Comparison of ENCODE assay signal across 32 cellular contexts in the genomic region with DNA sequence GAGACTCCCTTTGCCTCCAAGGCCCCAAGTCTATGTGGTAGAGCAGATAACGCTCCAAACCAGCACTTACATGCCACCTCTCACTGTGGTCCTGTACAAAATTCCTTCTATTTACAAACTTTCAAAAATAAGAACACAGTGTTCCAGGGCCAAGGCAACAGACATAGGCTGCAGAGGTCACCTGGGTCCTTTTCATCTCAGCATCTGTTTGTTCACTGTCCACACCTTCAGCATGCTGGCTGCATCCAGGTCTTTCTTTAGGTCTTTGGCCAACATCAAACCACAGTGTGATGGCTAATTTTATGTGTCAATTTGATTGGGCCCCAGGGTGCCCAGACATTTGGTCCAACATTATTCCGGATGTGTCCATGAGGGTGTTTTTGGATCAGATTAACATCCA.
"Had no signal": no experiment of that assay in that cellular context is flagged by ENCODE, and none has a peak within 500 bp of the region (broad histone marks: within the 10 kb centered on the region; RNA-seq: fewer than 3 reads in every experiment).

No MANE protein-coding gene starts in this region.

- H3K4me1 Mint-ChIP-seq: activated B cell treated with CpG ODN at 0.5 μM for 24 hours; activated T-helper 17 cell treated with anti-CD3 and anti-CD28 coated beads, Interleukin-2, amount 50 U/mL, for 72 hours had no signal

- H3K9me3 Mint-ChIP-seq: activated B cell treated with CpG ODN at 0.5 μM for 24 hours; activated CD8-positive, alpha-beta T cell treated with anti-CD3 and anti-CD28 coated beads for 36 hours; activated naive CD8-positive, alpha-beta T cell treated with anti-CD3 and anti-CD28 coated beads for 36 hours; activated T-cell treated with anti-CD3 and anti-CD28 coated beads, Interleukin-2, amount 50 U/mL, for 72 hours; activated T-helper 17 cell treated with anti-CD3 and anti-CD28 coated beads, Interleukin-2, amount 50 U/mL, for 72 hours had no signal

- H3K4me2 ChIP-seq: KMS-11 had no signal

- H3K4me3 Mint-ChIP-seq: activated B cell treated with CpG ODN at 0.5 μM for 24 hours; activated CD8-positive, alpha-beta T cell treated with anti-CD3 and anti-CD28 coated beads for 36 hours; activated naive CD8-positive, alpha-beta T cell treated with anti-CD3 and anti-CD28 coated beads for 36 hours; activated T-cell treated with anti-CD3 and anti-CD28 coated beads, Interleukin-2, amount 50 U/mL, for 72 hours; activated T-helper 17 cell treated with anti-CD3 and anti-CD28 coated beads, Interleukin-2, amount 50 U/mL, for 72 hours had no signal

- H3K9ac ChIP-seq: KMS-11 had no signal

- H3K36me3 Mint-ChIP-seq: activated naive CD8-positive, alpha-beta T cell treated with anti-CD3 and anti-CD28 coated beads for 36 hours had no signal

- DNase-seq: activated B cell treated with CpG ODN at 0.5 μM for 24 hours; activated CD4-positive, alpha-beta T cell treated with anti-CD3 and anti-CD28 coated beads for 4 hours; activated CD4-positive, alpha-beta T cell treated with anti-CD3 and anti-CD28 coated beads, Interleukin-2, amount 50 U/mL, for 4 hours; activated CD4-positive, CD25-positive, alpha-beta regulatory T cell treated with anti-CD3 and anti-CD28 coated beads, Interleukin-2, amount 50 U/mL, for 72 hours; activated CD8-positive, alpha-beta T cell treated with anti-CD3 and anti-CD28 coated beads for 36 hours; activated effector memory CD4-positive, alpha-beta T cell treated with anti-CD3 and anti-CD28 coated beads, Interleukin-2, amount 50 U/mL, for 16 hours; activated naive CD4-positive, alpha-beta T cell; activated naive CD4-positive, alpha-beta T cell treated with anti-CD3 and anti-CD28 coated beads, Interleukin-2, amount 50 U/mL, for 16 hours; activated naive CD8-positive, alpha-beta T cell treated with anti-CD3 and anti-CD28 coated beads for 36 hours; activated T-cell treated with anti-CD3 and anti-CD28 coated beads, Interleukin-2, amount 50 U/mL, for 1 hour; activated T-cell treated with anti-CD3 and anti-CD28 coated beads, Interleukin-2, amount 50 U/mL, for 72 hours; amniotic stem cell; aorta; brain microvascular endothelial cell; NCI-H1092 treated with DMSO at 0.1 percent for 48 hours; NCI-H1417; NCI-H146; NCI-H187; NCI-H2029 treated with DMSO at 0.1 percent for 48 hours; NCI-H2107; NCI-H2171; NCI-H510A; NCI-H526; NCI-H748 treated with DMSO at 0.1 percent for 48 hours; Right ventricle myocardium superior; SW 1271; T-helper 1 cell; T-helper 2 cell; T-helper 9 cell had no signal

- H3K27ac Mint-ChIP-seq: activated B cell treated with CpG ODN at 0.5 μM for 24 hours; activated CD8-positive, alpha-beta T cell treated with anti-CD3 and anti-CD28 coated beads for 36 hours; activated naive CD8-positive, alpha-beta T cell treated with anti-CD3 and anti-CD28 coated beads for 36 hours; activated T-cell treated with anti-CD3 and anti-CD28 coated beads, Interleukin-2, amount 50 U/mL, for 72 hours; activated T-helper 17 cell treated with anti-CD3 and anti-CD28 coated beads, Interleukin-2, amount 50 U/mL, for 72 hours had no signal

- H3K27me3 ChIP-seq: brain microvascular endothelial cell had no signal

- ATAC-seq: activated CD8-positive, alpha-beta T cell treated with anti-CD3 and anti-CD28 coated beads for 36 hours; activated T-cell treated with anti-CD3 and anti-CD28 coated beads, Interleukin-2, amount 50 U/mL, for 72 hours; activated T-helper 17 cell treated with anti-CD3 and anti-CD28 coated beads, Interleukin-2, amount 50 U/mL, for 72 hours had no signal

- H3K27me3 Mint-ChIP-seq: activated B cell treated with CpG ODN at 0.5 μM for 24 hours; activated CD8-positive, alpha-beta T cell treated with anti-CD3 and anti-CD28 coated beads for 36 hours; activated naive CD8-positive, alpha-beta T cell treated with anti-CD3 and anti-CD28 coated beads for 36 hours had no signal

- H3K36me3 ChIP-seq: brain microvascular endothelial cell had no signal

- H3K27ac ChIP-seq: brain microvascular endothelial cell, KMS-11, VCaP had no signal
